ENCODE assay signal across 8 cellular contexts in the genomic region with DNA sequence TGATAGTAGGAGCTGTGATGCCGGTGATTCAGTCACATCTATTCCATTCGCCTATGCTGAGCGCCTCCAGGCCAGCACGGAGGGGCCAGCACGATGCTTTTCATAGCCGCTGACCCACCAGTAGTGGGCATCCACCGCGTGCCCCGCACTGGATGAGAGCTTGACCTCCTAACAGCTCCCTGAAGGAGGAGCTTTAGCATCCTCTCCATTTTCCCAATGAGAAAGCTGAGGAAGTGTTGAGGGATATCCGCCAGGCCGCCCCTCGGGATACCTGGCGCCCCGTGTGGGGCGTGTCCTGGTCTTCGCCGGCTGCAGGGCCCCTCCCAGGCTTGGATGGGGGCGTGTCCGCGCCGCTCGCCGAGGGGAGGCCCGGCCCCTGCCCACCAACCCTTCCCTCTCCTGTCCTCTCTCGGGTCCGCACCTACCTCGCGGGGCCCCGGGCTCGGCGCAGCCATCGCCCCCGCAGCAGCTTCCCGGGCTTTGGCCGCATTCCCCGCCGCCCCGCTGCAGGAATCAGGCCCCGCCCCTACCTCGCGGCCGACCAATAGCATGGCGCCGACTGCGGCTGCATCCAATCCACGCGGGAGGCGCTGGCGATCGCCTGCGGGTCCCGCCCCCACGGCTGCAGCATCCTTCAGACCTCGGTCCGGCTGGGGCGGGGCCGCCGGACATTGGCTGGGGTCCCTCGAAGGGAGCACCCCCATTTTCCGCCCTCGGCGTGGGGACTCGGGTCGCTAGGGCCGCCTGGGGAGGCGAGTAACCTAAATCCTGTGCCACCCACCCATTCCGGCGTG. TPM values are rescaled to one million over a fixed set of nuclear protein-coding genes. Genes with fewer than 3 reads are reported as not detected.
DNase-seq lines count a peak whose midpoint lies in the region; ATAC-seq and TF ChIP-seq lines count a peak whose summit lies in the region.

A gene with protein sequence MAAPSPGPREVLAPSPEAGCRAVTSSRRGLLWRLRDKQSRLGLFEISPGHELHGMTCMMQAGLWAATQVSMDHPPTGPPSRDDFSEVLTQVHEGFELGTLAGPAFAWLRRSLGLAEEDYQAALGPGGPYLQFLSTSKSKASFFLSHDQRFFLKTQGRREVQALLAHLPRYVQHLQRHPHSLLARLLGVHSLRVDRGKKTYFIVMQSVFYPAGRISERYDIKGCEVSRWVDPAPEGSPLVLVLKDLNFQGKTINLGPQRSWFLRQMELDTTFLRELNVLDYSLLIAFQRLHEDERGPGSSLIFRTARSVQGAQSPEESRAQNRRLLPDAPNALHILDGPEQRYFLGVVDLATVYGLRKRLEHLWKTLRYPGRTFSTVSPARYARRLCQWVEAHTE (minus strand): TSS at position 480 of the 794 bp plus-strand sequence. CDS start 25 bp downstream, at position 455.

- H3K27ac Mint-ChIP-seq in activated CD8-positive, alpha-beta T cell treated with anti-CD3 and anti-CD28 coated beads, Interleukin-2, amount 10 ng/mL, durations not matched to agents 7 days and 5 days = no peak within 1 kb of the TSS

- H3K27ac ChIP-seq in lung (ENCODE audit: low read depth in 1 of 2, low read length in 1 of 2) = peak within 1 kb of the TSS in 1 of 2 donors; percentile 83

- peaks cover 15% of the 10 kb centered on the region for H3K27me3 Mint-ChIP-seq in activated CD8-positive, alpha-beta T cell treated with anti-CD3 and anti-CD28 coated beads, Interleukin-2, amount 10 ng/mL, durations not matched to agents 7 days and 5 days (ENCODE audit: low read depth)

- H3K36me3 Mint-ChIP-seq in activated CD8-positive, alpha-beta T cell treated with anti-CD3 and anti-CD28 coated beads, Interleukin-2, amount 10 ng/mL, durations not matched to agents 7 days and 5 days (ENCODE audit: low read depth) = peaks cover 14% of the 10 kb centered on the region

- no peak for TF ChIP-seq CTCF in lung (IDR thresholded peaks at IDR 0.05; ENCODE audit: control extremely low read depth, extremely low read depth)

- ATAC-seq in GM18873 (IDR thresholded peaks at IDR 0.05; ENCODE audit: low FRiP score, unreplicated experiment) (peak; percentile 66), HG03097 (IDR thresholded peaks at IDR 0.05; ENCODE audit: low FRiP score, unreplicated experiment) (peak; percentile 58), lung (ENCODE audit: insufficient read depth, low FRiP score) (peak; percentile 85)
- ATAC-seq in activated CD8-positive, alpha-beta T cell treated with anti-CD3 and anti-CD28 coated beads, Interleukin-2, amount 10 ng/mL, durations not matched to agents 7 days and 5 days = peak; percentile 78

- H3K4me1 ChIP-seq in lung (ENCODE audit: control insufficient read depth in 2 of 2, insufficient read depth in 2 of 2, low read length in 2 of 2) = peaks cover 0 to 12% of the 10 kb centered on the region in 2 donors

- H3K4me3 ChIP-seq in lung = peak within 1 kb of the TSS; percentile 3

- H3K9me3 ChIP-seq in lung (ENCODE audit: control insufficient read depth in 2 of 2, insufficient read depth in 1 of 2, low read length in 1 of 2) = no peaks in the 10 kb centered on the region

- POLR2A ChIA-PET in activated CD8-positive, alpha-beta T cell treated with anti-CD3 and anti-CD28 coated beads, Interleukin-2, amount 10 ng/mL, durations not matched to agents 7 days and 5 days (lab: Charles Lee) = interaction anchor here (0.8 to 1.5 kb wide), 4 partner anchors 9 to 31 kb away, joined by 3 to 4 read pairs (median 4); a partner anchor contains a TSS

- CTCF ChIA-PET in activated CD8-positive, alpha-beta T cell treated with anti-CD3 and anti-CD28 coated beads, Interleukin-2, amount 10 ng/mL, durations not matched to agents 7 days and 5 days (lab: Charles Lee) = interaction anchor here (1.2 to 2.8 kb wide), 5 partner anchors 9 to 196 kb away, joined by 4 to 21 read pairs (median 5); a partner anchor contains a TSS

- WGBS in lung, 2 donors = 1 to 2% methylated on average over 67 to 68 of the region's 68 CpGs

- H3K36me3 ChIP-seq in lung (ENCODE audit: control insufficient read depth in 2 of 2, insufficient read depth in 2 of 2, low read length in 2 of 2) = peaks cover 0 to 7% of the 10 kb centered on the region in 2 donors

- H3K4me3 Mint-ChIP-seq in activated CD8-positive, alpha-beta T cell treated with anti-CD3 and anti-CD28 coated beads, Interleukin-2, amount 10 ng/mL, durations not matched to agents 7 days and 5 days = peak within 1 kb of the TSS; percentile 64

- no peaks in the 10 kb centered on the region for H3K9me3 Mint-ChIP-seq in activated CD8-positive, alpha-beta T cell treated with anti-CD3 and anti-CD28 coated beads, Interleukin-2, amount 10 ng/mL, durations not matched to agents 7 days and 5 days (ENCODE audit: insufficient read depth)

- no peaks in the 10 kb centered on the region for H3K27me3 ChIP-seq in lung (ENCODE audit: control insufficient read depth, insufficient read depth)

- peaks cover 66% of the 10 kb centered on the region for H3K4me1 Mint-ChIP-seq in activated CD8-positive, alpha-beta T cell treated with anti-CD3 and anti-CD28 coated beads, Interleukin-2, amount 10 ng/mL, durations not matched to agents 7 days and 5 days (ENCODE audit: low read depth)

- peak; percentile 93 for DNase-seq in Ammon's horn (ENCODE audit: low spot score)
- DNase-seq in NCI-H526 treated with DMSO at 0.1 percent for 48 hours (lab: John Stamatoyannopoulos, UW) = peak; percentile 27
- peak; percentile 77 for DNase-seq in activated CD8-positive, alpha-beta T cell treated with anti-CD3 and anti-CD28 coated beads, Interleukin-2, amount 10 ng/mL, durations not matched to agents 7 days and 5 days
- peak; percentile 56 for DNase-seq in effector CD8-positive, alpha-beta T cell (lab: John Stamatoyannopoulos, UW)
- peak; percentile 87 for DNase-seq in lung (ENCODE audit: low spot score)
- DNase-seq in stimulated activated CD4-positive, alpha-beta T cell treated with anti-CD3 and anti-CD28 coated beads, TNF-alpha, amount 100 ng/mL, for 24 hours (ENCODE audit: low read depth in 3 of 3) = peak; percentile 37 to 70 (median 46)

RNA-seq across cellular contexts. Expression of the gene that starts here (rescaled TPM):
- total RNA-seq in activated CD8-positive, alpha-beta T cell treated with anti-CD3 and anti-CD28 coated beads, Interleukin-2, amount 10 ng/mL, durations not matched to agents 7 days and 5 days = 1 to 10 TPM; 2.6 to 2.7 TPM
- total RNA-seq in lung = 1 to 10 TPM; 4.9 to 9.0 TPM
- 1 to 10 TPM; 2.0 to 4.9 TPM for polyA plus RNA-seq in lung

Comparison
In these comparisons a context has a peak if more than half of its experiments do, and no peak if none do; other contexts are left out.
1. DNase-seq: peak in every context shown above with its lines; median percentile 93 in Ammon's horn; 87 in lung; 77 in activated CD8-positive, alpha-beta T cell treated with anti-CD3 and anti-CD28 coated beads, Interleukin-2, amount 10 ng/mL, durations not matched to agents 7 days and 5 days; 56 in effector CD8-positive, alpha-beta T cell; 46 in stimulated activated CD4-positive, alpha-beta T cell treated with anti-CD3 and anti-CD28 coated beads, TNF-alpha, amount 100 ng/mL, for 24 hours; 27 in NCI-H526 treated with DMSO at 0.1 percent for 48 hours.